Comparison of ENCODE assay signal across 1 cellular context in the genomic region with DNA sequence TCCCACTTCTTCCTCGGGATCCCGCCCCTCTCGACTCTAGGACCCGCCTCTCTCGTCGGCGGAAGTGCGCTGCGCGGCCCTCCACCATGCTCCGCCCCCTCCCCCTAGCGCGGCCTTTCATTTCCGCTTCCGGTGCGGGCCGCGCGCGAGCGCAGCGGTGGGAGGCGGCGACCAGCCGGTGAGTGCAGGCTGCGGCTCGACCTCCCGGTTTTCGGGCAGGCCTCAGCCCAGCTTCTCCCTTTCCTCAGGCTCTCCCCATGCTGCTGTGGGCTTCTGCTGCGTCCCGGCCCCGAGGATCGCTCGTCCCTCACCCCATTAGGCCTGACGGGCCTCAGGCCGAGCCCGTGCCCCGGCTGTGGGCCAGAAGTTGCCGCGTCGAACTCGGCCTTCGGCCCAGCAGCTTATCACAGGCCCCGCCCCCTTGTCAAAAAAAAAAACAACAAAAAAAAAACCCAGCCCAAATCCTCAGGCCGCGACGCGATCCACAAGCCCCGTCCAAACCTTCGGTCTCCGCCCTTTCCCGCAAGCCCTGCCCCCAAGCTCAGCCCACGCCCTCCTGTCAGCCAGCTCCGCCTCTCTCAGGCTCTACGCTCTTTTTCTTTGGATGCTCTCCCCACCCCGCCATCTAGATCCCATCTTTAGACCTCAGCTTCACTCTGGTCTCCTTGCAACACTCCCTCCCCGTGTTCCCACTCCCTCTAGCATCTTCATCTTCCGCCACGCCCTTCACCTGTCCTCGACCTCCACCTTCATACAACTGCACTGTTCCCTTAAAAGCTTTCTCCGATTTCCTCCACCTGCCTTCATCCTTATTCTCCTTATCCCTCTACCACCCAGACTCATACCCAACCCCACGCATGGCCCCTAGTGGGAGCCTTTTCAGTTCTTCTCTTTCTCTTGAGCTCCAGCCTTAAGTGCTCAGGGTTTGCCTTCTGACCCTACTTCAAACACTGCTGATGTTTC.
A peak's percentile ranks its signal among the peaks of the same experiment; 100 is the strongest.
TF ChIP-seq lines count a peak whose summit lies in the region.

A gene with protein sequence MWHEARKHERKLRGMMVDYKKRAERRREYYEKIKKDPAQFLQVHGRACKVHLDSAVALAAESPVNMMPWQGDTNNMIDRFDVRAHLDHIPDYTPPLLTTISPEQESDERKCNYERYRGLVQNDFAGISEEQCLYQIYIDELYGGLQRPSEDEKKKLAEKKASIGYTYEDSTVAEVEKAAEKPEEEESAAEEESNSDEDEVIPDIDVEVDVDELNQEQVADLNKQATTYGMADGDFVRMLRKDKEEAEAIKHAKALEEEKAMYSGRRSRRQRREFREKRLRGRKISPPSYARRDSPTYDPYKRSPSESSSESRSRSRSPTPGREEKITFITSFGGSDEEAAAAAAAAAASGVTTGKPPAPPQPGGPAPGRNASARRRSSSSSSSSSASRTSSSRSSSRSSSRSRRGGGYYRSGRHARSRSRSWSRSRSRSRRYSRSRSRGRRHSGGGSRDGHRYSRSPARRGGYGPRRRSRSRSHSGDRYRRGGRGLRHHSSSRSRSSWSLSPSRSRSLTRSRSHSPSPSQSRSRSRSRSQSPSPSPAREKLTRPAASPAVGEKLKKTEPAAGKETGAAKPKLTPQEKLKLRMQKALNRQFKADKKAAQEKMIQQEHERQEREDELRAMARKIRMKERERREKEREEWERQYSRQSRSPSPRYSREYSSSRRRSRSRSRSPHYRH (plus strand): TSS at position 115 of the 963 bp plus-strand sequence. CDS start 1,168 bp downstream, outside the sequence.

TF ChIP-seq in WTC11, 78 proteins besides CTCF, POLR2A, EP300 and RAD21 (continued from another document):
- TF ChIP-seq, protein P1, sequence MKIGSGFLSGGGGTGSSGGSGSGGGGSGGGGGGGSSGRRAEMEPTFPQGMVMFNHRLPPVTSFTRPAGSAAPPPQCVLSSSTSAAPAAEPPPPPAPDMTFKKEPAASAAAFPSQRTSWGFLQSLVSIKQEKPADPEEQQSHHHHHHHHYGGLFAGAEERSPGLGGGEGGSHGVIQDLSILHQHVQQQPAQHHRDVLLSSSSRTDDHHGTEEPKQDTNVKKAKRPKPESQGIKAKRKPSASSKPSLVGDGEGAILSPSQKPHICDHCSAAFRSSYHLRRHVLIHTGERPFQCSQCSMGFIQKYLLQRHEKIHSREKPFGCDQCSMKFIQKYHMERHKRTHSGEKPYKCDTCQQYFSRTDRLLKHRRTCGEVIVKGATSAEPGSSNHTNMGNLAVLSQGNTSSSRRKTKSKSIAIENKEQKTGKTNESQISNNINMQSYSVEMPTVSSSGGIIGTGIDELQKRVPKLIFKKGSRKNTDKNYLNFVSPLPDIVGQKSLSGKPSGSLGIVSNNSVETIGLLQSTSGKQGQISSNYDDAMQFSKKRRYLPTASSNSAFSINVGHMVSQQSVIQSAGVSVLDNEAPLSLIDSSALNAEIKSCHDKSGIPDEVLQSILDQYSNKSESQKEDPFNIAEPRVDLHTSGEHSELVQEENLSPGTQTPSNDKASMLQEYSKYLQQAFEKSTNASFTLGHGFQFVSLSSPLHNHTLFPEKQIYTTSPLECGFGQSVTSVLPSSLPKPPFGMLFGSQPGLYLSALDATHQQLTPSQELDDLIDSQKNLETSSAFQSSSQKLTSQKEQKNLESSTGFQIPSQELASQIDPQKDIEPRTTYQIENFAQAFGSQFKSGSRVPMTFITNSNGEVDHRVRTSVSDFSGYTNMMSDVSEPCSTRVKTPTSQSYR (CRISPR knock-in tag; IDR thresholded peaks at IDR 0.05) = no peak
- TF ChIP-seq ZNF232 (CRISPR knock-in tag; IDR thresholded peaks at IDR 0.05) (peak; percentile 70; the same call in 1 of the 2 replicates), ZNF416 (CRISPR knock-in tag; IDR thresholded peaks at IDR 0.05) (no peak), ETV6 (CRISPR knock-in tag; IDR thresholded peaks at IDR 0.05) (peak; percentile 65; the same call in 1 of the 2 replicates), CREM (CRISPR knock-in tag; IDR thresholded peaks at IDR 0.05) (peak; percentile 69; the same call in 1 of the 2 replicates), GTF2I (CRISPR knock-in tag; conservative IDR thresholded peaks at IDR 0.05) (no peak), ZNF423 (CRISPR knock-in tag; IDR thresholded peaks at IDR 0.05) (no peak), FOXK1 (CRISPR knock-in tag; IDR thresholded peaks at IDR 0.05) (peak; percentile 72), GABPB1 (CRISPR knock-in tag; IDR thresholded peaks at IDR 0.05) (peak; percentile 79)
- TF ChIP-seq, protein P2, sequence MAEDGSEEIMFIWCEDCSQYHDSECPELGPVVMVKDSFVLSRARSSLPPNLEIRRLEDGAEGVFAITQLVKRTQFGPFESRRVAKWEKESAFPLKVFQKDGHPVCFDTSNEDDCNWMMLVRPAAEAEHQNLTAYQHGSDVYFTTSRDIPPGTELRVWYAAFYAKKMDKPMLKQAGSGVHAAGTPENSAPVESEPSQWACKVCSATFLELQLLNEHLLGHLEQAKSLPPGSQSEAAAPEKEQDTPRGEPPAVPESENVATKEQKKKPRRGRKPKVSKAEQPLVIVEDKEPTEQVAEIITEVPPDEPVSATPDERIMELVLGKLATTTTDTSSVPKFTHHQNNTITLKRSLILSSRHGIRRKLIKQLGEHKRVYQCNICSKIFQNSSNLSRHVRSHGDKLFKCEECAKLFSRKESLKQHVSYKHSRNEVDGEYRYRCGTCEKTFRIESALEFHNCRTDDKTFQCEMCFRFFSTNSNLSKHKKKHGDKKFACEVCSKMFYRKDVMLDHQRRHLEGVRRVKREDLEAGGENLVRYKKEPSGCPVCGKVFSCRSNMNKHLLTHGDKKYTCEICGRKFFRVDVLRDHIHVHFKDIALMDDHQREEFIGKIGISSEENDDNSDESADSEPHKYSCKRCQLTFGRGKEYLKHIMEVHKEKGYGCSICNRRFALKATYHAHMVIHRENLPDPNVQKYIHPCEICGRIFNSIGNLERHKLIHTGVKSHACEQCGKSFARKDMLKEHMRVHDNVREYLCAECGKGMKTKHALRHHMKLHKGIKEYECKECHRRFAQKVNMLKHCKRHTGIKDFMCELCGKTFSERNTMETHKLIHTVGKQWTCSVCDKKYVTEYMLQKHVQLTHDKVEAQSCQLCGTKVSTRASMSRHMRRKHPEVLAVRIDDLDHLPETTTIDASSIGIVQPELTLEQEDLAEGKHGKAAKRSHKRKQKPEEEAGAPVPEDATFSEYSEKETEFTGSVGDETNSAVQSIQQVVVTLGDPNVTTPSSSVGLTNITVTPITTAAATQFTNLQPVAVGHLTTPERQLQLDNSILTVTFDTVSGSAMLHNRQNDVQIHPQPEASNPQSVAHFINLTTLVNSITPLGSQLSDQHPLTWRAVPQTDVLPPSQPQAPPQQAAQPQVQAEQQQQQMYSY (CRISPR knock-in tag; IDR thresholded peaks at IDR 0.05) = peak; percentile 43; the same call in 1 of the 2 replicates
- TF ChIP-seq, protein P3, sequence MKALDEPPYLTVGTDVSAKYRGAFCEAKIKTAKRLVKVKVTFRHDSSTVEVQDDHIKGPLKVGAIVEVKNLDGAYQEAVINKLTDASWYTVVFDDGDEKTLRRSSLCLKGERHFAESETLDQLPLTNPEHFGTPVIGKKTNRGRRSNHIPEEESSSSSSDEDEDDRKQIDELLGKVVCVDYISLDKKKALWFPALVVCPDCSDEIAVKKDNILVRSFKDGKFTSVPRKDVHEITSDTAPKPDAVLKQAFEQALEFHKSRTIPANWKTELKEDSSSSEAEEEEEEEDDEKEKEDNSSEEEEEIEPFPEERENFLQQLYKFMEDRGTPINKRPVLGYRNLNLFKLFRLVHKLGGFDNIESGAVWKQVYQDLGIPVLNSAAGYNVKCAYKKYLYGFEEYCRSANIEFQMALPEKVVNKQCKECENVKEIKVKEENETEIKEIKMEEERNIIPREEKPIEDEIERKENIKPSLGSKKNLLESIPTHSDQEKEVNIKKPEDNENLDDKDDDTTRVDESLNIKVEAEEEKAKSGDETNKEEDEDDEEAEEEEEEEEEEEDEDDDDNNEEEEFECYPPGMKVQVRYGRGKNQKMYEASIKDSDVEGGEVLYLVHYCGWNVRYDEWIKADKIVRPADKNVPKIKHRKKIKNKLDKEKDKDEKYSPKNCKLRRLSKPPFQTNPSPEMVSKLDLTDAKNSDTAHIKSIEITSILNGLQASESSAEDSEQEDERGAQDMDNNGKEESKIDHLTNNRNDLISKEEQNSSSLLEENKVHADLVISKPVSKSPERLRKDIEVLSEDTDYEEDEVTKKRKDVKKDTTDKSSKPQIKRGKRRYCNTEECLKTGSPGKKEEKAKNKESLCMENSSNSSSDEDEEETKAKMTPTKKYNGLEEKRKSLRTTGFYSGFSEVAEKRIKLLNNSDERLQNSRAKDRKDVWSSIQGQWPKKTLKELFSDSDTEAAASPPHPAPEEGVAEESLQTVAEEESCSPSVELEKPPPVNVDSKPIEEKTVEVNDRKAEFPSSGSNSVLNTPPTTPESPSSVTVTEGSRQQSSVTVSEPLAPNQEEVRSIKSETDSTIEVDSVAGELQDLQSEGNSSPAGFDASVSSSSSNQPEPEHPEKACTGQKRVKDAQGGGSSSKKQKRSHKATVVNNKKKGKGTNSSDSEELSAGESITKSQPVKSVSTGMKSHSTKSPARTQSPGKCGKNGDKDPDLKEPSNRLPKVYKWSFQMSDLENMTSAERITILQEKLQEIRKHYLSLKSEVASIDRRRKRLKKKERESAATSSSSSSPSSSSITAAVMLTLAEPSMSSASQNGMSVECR (CRISPR knock-in tag; IDR thresholded peaks at IDR 0.05; ENCODE audit: borderline replicate concordance) = peak; percentile 62; the same call in 1 of the 2 replicates
- TF ChIP-seq, protein P4, sequence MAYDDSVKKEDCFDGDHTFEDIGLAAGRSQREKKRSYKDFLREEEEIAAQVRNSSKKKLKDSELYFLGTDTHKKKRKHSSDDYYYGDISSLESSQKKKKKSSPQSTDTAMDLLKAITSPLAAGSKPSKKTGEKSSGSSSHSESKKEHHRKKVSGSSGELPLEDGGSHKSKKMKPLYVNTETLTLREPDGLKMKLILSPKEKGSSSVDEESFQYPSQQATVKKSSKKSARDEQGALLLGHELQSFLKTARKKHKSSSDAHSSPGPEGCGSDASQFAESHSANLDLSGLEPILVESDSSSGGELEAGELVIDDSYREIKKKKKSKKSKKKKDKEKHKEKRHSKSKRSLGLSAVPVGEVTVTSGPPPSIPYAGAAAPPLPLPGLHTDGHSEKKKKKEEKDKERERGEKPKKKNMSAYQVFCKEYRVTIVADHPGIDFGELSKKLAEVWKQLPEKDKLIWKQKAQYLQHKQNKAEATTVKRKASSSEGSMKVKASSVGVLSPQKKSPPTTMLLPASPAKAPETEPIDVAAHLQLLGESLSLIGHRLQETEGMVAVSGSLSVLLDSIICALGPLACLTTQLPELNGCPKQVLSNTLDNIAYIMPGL (CRISPR knock-in tag; IDR thresholded peaks at IDR 0.05) = peak; percentile 45; the same call in 1 of the 2 replicates
- TF ChIP-seq, protein P5, sequence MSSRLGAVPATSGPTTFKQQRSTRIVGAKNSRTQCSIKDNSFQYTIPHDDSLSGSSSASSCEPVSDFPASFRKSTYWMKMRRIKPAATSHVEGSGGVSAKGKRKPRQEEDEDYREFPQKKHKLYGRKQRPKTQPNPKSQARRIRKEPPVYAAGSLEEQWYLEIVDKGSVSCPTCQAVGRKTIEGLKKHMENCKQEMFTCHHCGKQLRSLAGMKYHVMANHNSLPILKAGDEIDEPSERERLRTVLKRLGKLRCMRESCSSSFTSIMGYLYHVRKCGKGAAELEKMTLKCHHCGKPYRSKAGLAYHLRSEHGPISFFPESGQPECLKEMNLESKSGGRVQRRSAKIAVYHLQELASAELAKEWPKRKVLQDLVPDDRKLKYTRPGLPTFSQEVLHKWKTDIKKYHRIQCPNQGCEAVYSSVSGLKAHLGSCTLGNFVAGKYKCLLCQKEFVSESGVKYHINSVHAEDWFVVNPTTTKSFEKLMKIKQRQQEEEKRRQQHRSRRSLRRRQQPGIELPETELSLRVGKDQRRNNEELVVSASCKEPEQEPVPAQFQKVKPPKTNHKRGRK (CRISPR knock-in tag; IDR thresholded peaks at IDR 0.05; ENCODE audit: borderline replicate concordance) = no peak
- TF ChIP-seq, protein P6, sequence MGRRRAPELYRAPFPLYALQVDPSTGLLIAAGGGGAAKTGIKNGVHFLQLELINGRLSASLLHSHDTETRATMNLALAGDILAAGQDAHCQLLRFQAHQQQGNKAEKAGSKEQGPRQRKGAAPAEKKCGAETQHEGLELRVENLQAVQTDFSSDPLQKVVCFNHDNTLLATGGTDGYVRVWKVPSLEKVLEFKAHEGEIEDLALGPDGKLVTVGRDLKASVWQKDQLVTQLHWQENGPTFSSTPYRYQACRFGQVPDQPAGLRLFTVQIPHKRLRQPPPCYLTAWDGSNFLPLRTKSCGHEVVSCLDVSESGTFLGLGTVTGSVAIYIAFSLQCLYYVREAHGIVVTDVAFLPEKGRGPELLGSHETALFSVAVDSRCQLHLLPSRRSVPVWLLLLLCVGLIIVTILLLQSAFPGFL (CRISPR knock-in tag; IDR thresholded peaks at IDR 0.05; ENCODE audit: borderline replicate concordance) = no peak
- TF ChIP-seq, protein P7, sequence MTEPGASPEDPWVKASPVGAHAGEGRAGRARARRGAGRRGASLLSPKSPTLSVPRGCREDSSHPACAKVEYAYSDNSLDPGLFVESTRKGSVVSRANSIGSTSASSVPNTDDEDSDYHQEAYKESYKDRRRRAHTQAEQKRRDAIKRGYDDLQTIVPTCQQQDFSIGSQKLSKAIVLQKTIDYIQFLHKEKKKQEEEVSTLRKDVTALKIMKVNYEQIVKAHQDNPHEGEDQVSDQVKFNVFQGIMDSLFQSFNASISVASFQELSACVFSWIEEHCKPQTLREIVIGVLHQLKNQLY (CRISPR knock-in tag; IDR thresholded peaks at IDR 0.05) = no peak
- TF ChIP-seq, protein P8, sequence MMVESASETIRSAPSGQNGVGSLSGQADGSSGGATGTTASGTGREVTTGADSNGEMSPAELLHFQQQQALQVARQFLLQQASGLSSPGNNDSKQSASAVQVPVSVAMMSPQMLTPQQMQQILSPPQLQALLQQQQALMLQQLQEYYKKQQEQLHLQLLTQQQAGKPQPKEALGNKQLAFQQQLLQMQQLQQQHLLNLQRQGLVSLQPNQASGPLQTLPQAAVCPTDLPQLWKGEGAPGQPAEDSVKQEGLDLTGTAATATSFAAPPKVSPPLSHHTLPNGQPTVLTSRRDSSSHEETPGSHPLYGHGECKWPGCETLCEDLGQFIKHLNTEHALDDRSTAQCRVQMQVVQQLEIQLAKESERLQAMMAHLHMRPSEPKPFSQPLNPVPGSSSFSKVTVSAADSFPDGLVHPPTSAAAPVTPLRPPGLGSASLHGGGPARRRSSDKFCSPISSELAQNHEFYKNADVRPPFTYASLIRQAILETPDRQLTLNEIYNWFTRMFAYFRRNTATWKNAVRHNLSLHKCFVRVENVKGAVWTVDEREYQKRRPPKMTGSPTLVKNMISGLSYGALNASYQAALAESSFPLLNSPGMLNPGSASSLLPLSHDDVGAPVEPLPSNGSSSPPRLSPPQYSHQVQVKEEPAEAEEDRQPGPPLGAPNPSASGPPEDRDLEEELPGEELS (CRISPR knock-in tag; IDR thresholded peaks at IDR 0.05) = peak; percentile 56; the same call in 1 of the 2 replicates
